8 cellular contexts compared by ENCODE assay signal in genomic region chr1:119554188-119554587, GRCh38. TPM values are rescaled to one million over a fixed set of nuclear protein-coding genes. Genes with fewer than 3 reads are reported as not detected.
DNase-seq lines count a peak whose midpoint lies in the region; ATAC-seq and FAIRE-seq lines count a peak whose summit lies in the region.

No MANE protein-coding gene starts in this region.

- no peak for DNase-seq in Right ventricle myocardium superior
- DNase-seq in Right ventricle myocardium inferior (ENCODE audit: missing footprints), result no peak
- peak; percentile 22 for DNase-seq in UCSD-AML1 (lab: John Stamatoyannopoulos, UW; ENCODE audit: unreplicated experiment)
- DNase-seq in kidney glomerular epithelial cell (lab: John Stamatoyannopoulos, UW), result peak; percentile 30
- DNase-seq in urothelium cell line (ENCODE audit: low spot score), result peak; percentile 80
- no peak for DNase-seq in GM19240 (ENCODE audit: insufficient read length, low spot score)
- DNase-seq in NOMO-1 treated with DMSO at 0.1 percent for 48 hours (lab: John Stamatoyannopoulos, UW; ENCODE audit: unreplicated experiment), result no peak

- peak; percentile 37 for FAIRE-seq in urothelium cell line (lab: Jason Lieb, UNC)

- intact Hi-C loops in Right ventricle myocardium superior (cut with DNase I), result no loop called here
- intact Hi-C loops in Right ventricle myocardium inferior (cut with DNase I), result no loop called here

- ATAC-seq in Right ventricle myocardium superior (ENCODE audit: poor library complexity) (peak; percentile 57), Right ventricle myocardium inferior (no peak), GM21528 (IDR thresholded peaks at IDR 0.05; ENCODE audit: low FRiP score, unreplicated experiment) (no peak)

RNA-seq across cellular contexts. Expression of gene HSD3B1, which starts 47.2 kb away (rescaled TPM):
- total RNA-seq in Right ventricle myocardium superior (not detected), Right ventricle myocardium inferior (not detected)

Comparison
In these comparisons a context has a peak if more than half of its experiments do, and no peak if none do; other contexts are left out.
1. DNase-seq: peak in UCSD-AML1 (single experiment), kidney glomerular epithelial cell (single experiment) and urothelium cell line (single experiment); none in Right ventricle myocardium superior (single experiment), Right ventricle myocardium inferior (single experiment), GM19240 (single experiment) and NOMO-1 treated with DMSO at 0.1 percent for 48 hours (single experiment).